ENCODE assay signal across 17 cellular contexts in genomic region chr5:85441138-85441537, GRCh38.
DNase-seq lines count a peak whose midpoint lies in the region; ATAC-seq and TF ChIP-seq lines count a peak whose summit lies in the region.
"Had no signal": no experiment of that assay in that cellular context is flagged by ENCODE, and none has a peak within 500 bp of the region (broad histone marks: within the 10 kb centered on the region; RNA-seq: fewer than 3 reads in every experiment).

No MANE protein-coding gene starts in this region.

- no peak overlapping the region for H2BK15ac ChIP-seq in mesenchymal stem cell (ENCODE audit: low read depth, poor library complexity, severe bottlenecking)

- H3K36me3 ChIP-seq in mesenchymal stem cell (ENCODE audit: control insufficient read depth in 1 of 2, insufficient read depth in 2 of 2, low read depth in 1 of 2, low read length in 2 of 2) (no peaks in the 10 kb centered on the region), PC-3 (ENCODE audit: low read depth, low read length) (no peaks in the 10 kb centered on the region)
- H3K36me3 ChIP-seq: BE2C, HAP-1 had no signal

- H3K27me3 ChIP-seq in mesenchymal stem cell (ENCODE audit: control insufficient read depth in 1 of 2, insufficient read depth in 1 of 2, low read length in 2 of 2) (no peaks in the 10 kb centered on the region), PC-3 (ENCODE audit: low read length) (0 out of 2 replicates have a peak, but pooled peaks cover 5% of the 10 kb centered on the region)
- H3K27me3 ChIP-seq: BE2C had no signal

- no peak overlapping the region for H2AK5ac ChIP-seq in mesenchymal stem cell (ENCODE audit: low read length, severe bottlenecking)

- POLR2A ChIA-PET in RWPE1 (lab: Yijun Ruan, JAX; ENCODE audit: low non-redundant PET) (no interaction called here), PC-3 (lab: Charles Lee; ENCODE audit: unreplicated experiment) (no interaction called here)

- no peak overlapping the region for H2BK5ac ChIP-seq in mesenchymal stem cell (ENCODE audit: low read depth, low read length, poor library complexity, severe bottlenecking)

- H2AFZ ChIP-seq in mesenchymal stem cell (ENCODE audit: low read depth, low read length) (no peak overlapping the region), PC-3 (ENCODE audit: low read length) (no peak overlapping the region)
- H2AFZ ChIP-seq: GM23248 had no signal

- H3K9me2 ChIP-seq in PC-3 (replicated peaks; ENCODE audit: low read length) = no peaks in the 10 kb centered on the region

- no peaks in the 10 kb centered on the region for H4K20me1 ChIP-seq in PC-3 (ENCODE audit: low read length)

- TF ChIP-seq EP300 in Ishikawa (IDR thresholded peaks at IDR 0.05; ENCODE audit: borderline replicate concordance) = no peak

- ATAC-seq in SK-N-SH treated with all-trans-retinoic acid at 6 μM for 48 hours = no peak
- ATAC-seq in PC-3 = no peak
- ATAC-seq: HepG2 had no signal

- no peak overlapping the region for H4K91ac ChIP-seq in mesenchymal stem cell (ENCODE audit: low read length)

- H3K9me3 ChIP-seq in mesenchymal stem cell (ENCODE audit: control insufficient read depth, low read length) (peaks cover 3% of the 10 kb centered on the region), PC-3 (ENCODE audit: low read length) (no peaks in the 10 kb centered on the region)
- H3K9me3 ChIP-seq: BE2C, Caco-2, HAP-1 had no signal

- no peak overlapping the region for H4K8ac ChIP-seq in mesenchymal stem cell (ENCODE audit: low read length)

- BruUV-seq in PC-3 (replicated peaks; lab: Mats Ljungman, UMichigan) = no TSS peak

- intact Hi-C loops in PC-3 (cut with micrococcal nuclease) = no loop called here

- no peaks in the 10 kb centered on the region for H3K79me2 ChIP-seq in PC-3 (ENCODE audit: low read length)

- H3K4me1 ChIP-seq in mesenchymal stem cell (ENCODE audit: control insufficient read depth, insufficient read depth, low read depth, low read length) = no peaks in the 10 kb centered on the region
- H3K4me1 ChIP-seq in PC-3 (ENCODE audit: insufficient read depth, low read length) = no peaks in the 10 kb centered on the region
- H3K4me1 ChIP-seq: BE2C, Caco-2, HAP-1 had no signal

- no peak for TF ChIP-seq RAD21 in Ishikawa (IDR thresholded peaks at IDR 0.05; ENCODE audit: low read depth)

- H3K4me3 ChIP-seq in mesenchymal stem cell (ENCODE audit: insufficient read depth in 1 of 2, low read depth in 1 of 2, low read length in 2 of 2) (no peak overlapping the region), PC-3 (ENCODE audit: low read length) (no peak overlapping the region)
- H3K4me3 ChIP-seq: GM23248, HAP-1 had no signal

- H2BK12ac ChIP-seq in mesenchymal stem cell (ENCODE audit: low read length in 2 of 2) = no peak overlapping the region

- H3K27ac ChIP-seq in mesenchymal stem cell (ENCODE audit: low read length, poor library complexity, severe bottlenecking) (no peak overlapping the region), RWPE1 (no peak overlapping the region), PC-3 (ENCODE audit: low read length) (no peak overlapping the region)
- H3K27ac ChIP-seq: GM23248 had no signal

- H3K18ac ChIP-seq in mesenchymal stem cell (ENCODE audit: low read depth in 1 of 2, low read length in 2 of 2) = no peak overlapping the region

- H3K79me1 ChIP-seq in mesenchymal stem cell (replicated peaks; ENCODE audit: low read length, poor library complexity, severe bottlenecking) = no peaks in the 10 kb centered on the region

- no peak overlapping the region for H2BK120ac ChIP-seq in mesenchymal stem cell (ENCODE audit: low read depth, low read length)

- H3F3A ChIP-seq in PC-3 (ENCODE audit: low read length, unreplicated experiment) = no peaks in the 10 kb centered on the region

- TF ChIP-seq CTCF in RWPE1 (conservative IDR thresholded peaks at IDR 0.05; ENCODE audit: low read depth) (no peak), PC-3 (conservative IDR thresholded peaks at IDR 0.05; ENCODE audit: low read depth, low read length) (no peak)

- H3K9ac ChIP-seq in mesenchymal stem cell (ENCODE audit: low read length) (no peak overlapping the region), PC-3 (ENCODE audit: low read length) (no peak overlapping the region)
- H3K9ac ChIP-seq: GM23248 had no signal

- no peak overlapping the region for H3K23ac ChIP-seq in mesenchymal stem cell (ENCODE audit: low read length in 2 of 2)

- DNase-seq in NCI-H446 (lab: John Stamatoyannopoulos, UW) (peak; percentile 8 to 51), astrocyte of the hippocampus (ENCODE audit: low read depth, low spot score) (peak; percentile 2), mesenchymal stem cell (peak; percentile 16), RWPE1 (ENCODE audit: low spot score) (no peak), PC-3 (no peak)
- DNase-seq in activated CD4-positive, alpha-beta T cell treated with anti-CD3 and anti-CD28 coated beads, Interleukin-2, amount 50 U/mL, for 4 hours = no peak
- DNase-seq: ACHN; BE2C; C1 segment of cervical spinal cord; Caco-2; CD4-positive, CD25-positive, alpha-beta regulatory T cell; CD8-positive, alpha-beta memory T cell; GM23248 had no signal

- H3K4ac ChIP-seq in mesenchymal stem cell (ENCODE audit: low read depth in 1 of 2, low read length in 2 of 2) = no peak overlapping the region

- 72% methylated on average over 2 of the region's 3 CpGs for WGBS in mesenchymal stem cell

- no peak overlapping the region for H3K14ac ChIP-seq in mesenchymal stem cell (ENCODE audit: low read length in 2 of 2)

- H3K4me2 ChIP-seq in mesenchymal stem cell (ENCODE audit: low read length, poor library complexity, severe bottlenecking) (no peak overlapping the region), PC-3 (ENCODE audit: low read length) (no peak overlapping the region)

- CTCF ChIA-PET in RWPE1 (lab: Yijun Ruan, JAX) = no interaction called here
- CTCF ChIA-PET in PC-3 (lab: Charles Lee) = no interaction called here

TF ChIP-seq in Ishikawa, 13 proteins besides CTCF, POLR2A, EP300 and RAD21:
- TF ChIP-seq TAF1 (IDR thresholded peaks at IDR 0.05; ENCODE audit: low read depth) (no peak), NFIC (IDR thresholded peaks at IDR 0.05) (peak; percentile 50), TEAD4 (IDR thresholded peaks at IDR 0.05) (peak; percentile 43; the same call in 1 of the 2 replicates)
TF ChIP-seq in Ishikawa: peak in this region for 2.

TF ChIP-seq in SK-N-SH treated with all-trans-retinoic acid at 6 μM for 48 hours, 23 proteins besides CTCF, POLR2A, EP300 and RAD21 (continues in another document):
- no peak for TF ChIP-seq ISL1 (CRISPR knock-in tag; IDR thresholded peaks at IDR 0.05)
- no peak for TF ChIP-seq BACH2 (CRISPR knock-in tag; IDR thresholded peaks at IDR 0.05; ENCODE audit: borderline replicate concordance)
- TF ChIP-seq ZNF70 (CRISPR knock-in tag; IDR thresholded peaks at IDR 0.05) = no peak
- no peak for TF ChIP-seq TSHZ2 (CRISPR knock-in tag; IDR thresholded peaks at IDR 0.05)
- no peak for TF ChIP-seq GLIS3 (CRISPR knock-in tag; IDR thresholded peaks at IDR 0.05)
- TF ChIP-seq ZFP3 (CRISPR knock-in tag; IDR thresholded peaks at IDR 0.05) = no peak
- TF ChIP-seq CSDC2 (CRISPR knock-in tag; IDR thresholded peaks at IDR 0.05) = no peak
- no peak for TF ChIP-seq CSRNP3 (CRISPR knock-in tag; IDR thresholded peaks at IDR 0.05)
- no peak for TF ChIP-seq SNAI2 (CRISPR knock-in tag; IDR thresholded peaks at IDR 0.05)
- TF ChIP-seq ZNF8 (CRISPR knock-in tag; IDR thresholded peaks at IDR 0.05) = no peak
- no peak for TF ChIP-seq TOX (CRISPR knock-in tag; IDR thresholded peaks at IDR 0.05; ENCODE audit: borderline replicate concordance)
- no peak for TF ChIP-seq OSR1 (CRISPR knock-in tag; IDR thresholded peaks at IDR 0.05)
- no peak for TF ChIP-seq ZC3H10 (CRISPR knock-in tag; IDR thresholded peaks at IDR 0.05)

Comparison
In these comparisons a context has a peak if more than half of its experiments do, and no peak if none do; other contexts are left out.
1. DNase-seq: peak in NCI-H446 (2 of 2), astrocyte of the hippocampus (single experiment) and mesenchymal stem cell (single experiment); none in RWPE1 (single experiment), activated CD4-positive, alpha-beta T cell treated with anti-CD3 and anti-CD28 coated beads, Interleukin-2, amount 50 U/mL, for 4 hours (0 of 2) and PC-3 (single experiment).